In genomic region chr17:40122466-40122943, GRCh38 we compare ENCODE assay signal across 8 cellular contexts. TPM values are rescaled to one million over a fixed set of nuclear protein-coding genes. Genes with fewer than 3 reads are reported as not detected.
A peak's percentile ranks its signal among the peaks of the same experiment; 100 is the strongest.
DNase-seq lines count a peak whose midpoint lies in the region; ATAC-seq and TF ChIP-seq lines count a peak whose summit lies in the region.

No MANE protein-coding gene starts in this region.

- WGBS in heart right ventricle, 2 donors, result 1% methylated on average over 37 to 48 of the region's 52 CpGs
- WGBS in prostate gland, result 2% methylated on average over 30 of the region's 52 CpGs

- H3K9me3 ChIP-seq in heart right ventricle (no peaks in the 10 kb centered on the region), prostate gland (no peaks in the 10 kb centered on the region)

- intact Hi-C loops in heart right ventricle (cut with DNase I) (loop anchor here in 2 of 10 donors (2.0 kb wide), 3 partner anchors 14 to 44 kb away; no protein-coding TSS in a partner anchor), prostate gland (cut with DNase I) (loop anchor here (5.0 kb wide), 1 partner anchor 220 kb away; no protein-coding TSS in a partner anchor)

- H3K27me3 ChIP-seq in HL-60 (ENCODE audit: insufficient read depth, poor library complexity, severe bottlenecking) (no peaks in the 10 kb centered on the region), heart right ventricle (no peaks in the 10 kb centered on the region), prostate gland (replicated peaks; ENCODE audit: insufficient read depth) (no peaks in the 10 kb centered on the region)

- TF ChIP-seq CTCF in HL-60 (IDR thresholded peaks at IDR 0.05; ENCODE audit: insufficient read depth, low read length), result no peak
- peak in 4 of 9 donors; percentile 13 to 50 (median 32) for TF ChIP-seq CTCF in heart right ventricle (IDR thresholded peaks at IDR 0.05)
- TF ChIP-seq CTCF in prostate gland (IDR thresholded peaks at IDR 0.05), result peak in 1 of 4 experiments; percentile 2

- H3K36me3 ChIP-seq in heart right ventricle, result peaks cover 0 to 25% (median 12%) of the 10 kb centered on the region in 9 donors
- no peaks in the 10 kb centered on the region for H3K36me3 ChIP-seq in prostate gland

- peak; percentile 74 for DNase-seq in AG08396 (ENCODE audit: low spot score)
- peak in 1 of 2 experiments; percentile 32 for DNase-seq in HL-60 (ENCODE audit: low read depth in 1 of 2, low spot score in 1 of 2)
- DNase-seq in activated gamma-delta T cell (lab: John Stamatoyannopoulos, UW), result peak; percentile 29
- peak; percentile 52 to 66 for DNase-seq in heart right ventricle
- no peak for DNase-seq in prostate gland (ENCODE audit: low spot score)
- no peak for DNase-seq in superior temporal gyrus (ENCODE audit: extremely low spot score)

- TF ChIP-seq POLR2A in prostate gland (IDR thresholded peaks at IDR 0.05), result no peak

- H3K4me3 ChIP-seq in HL-60 (replicated peaks; ENCODE audit: insufficient read depth, low read length) (peak overlapping the region; percentile 88), heart right ventricle (peak overlapping the region; percentile 89 to 100 (median 100)), prostate gland (peak overlapping the region; percentile 100)

- ATAC-seq in GM18502 (IDR thresholded peaks at IDR 0.05; ENCODE audit: poor library complexity, unreplicated experiment), result peak; percentile 40
- peak; percentile 8 to 51 (median 30) for ATAC-seq in heart right ventricle
- no peak for ATAC-seq in GM18517 (IDR thresholded peaks at IDR 0.05; ENCODE audit: unreplicated experiment)

- peaks cover 5 to 39% (median 31%) of the 10 kb centered on the region in 9 donors for H3K4me1 ChIP-seq in heart right ventricle
- H3K4me1 ChIP-seq in prostate gland (replicated peaks), result no peaks in the 10 kb centered on the region

- H3K27ac ChIP-seq in HL-60 (replicated peaks) (peak overlapping the region; percentile 90), heart right ventricle (peak overlapping the region; percentile 92 to 99 (median 97)), prostate gland (peak overlapping the region; percentile 100)

RNA-seq across cellular contexts. Expression of gene MSL1, which starts 0.7 kb away (rescaled TPM):
- total RNA-seq in heart right ventricle, result 10 to 100 TPM; 26.3 to 57.4 (median 37.7) TPM
- 10 to 100 TPM; 45.5 to 65.0 TPM for polyA plus RNA-seq in heart right ventricle
- 100 to 1,000 TPM in 1 of 2 donors, 10 to 100 TPM in 1; 77.0 to 112 TPM for total RNA-seq in prostate gland

RNA-seq across cellular contexts. Expression of gene CASC3, which starts 17.8 kb away (rescaled TPM):
- total RNA-seq in heart right ventricle (10 to 100 TPM; 39.9 to 56.8 (median 43.7) TPM), prostate gland (10 to 100 TPM; 59.8 to 94.3 TPM)
- 10 to 100 TPM; 21.3 to 41.0 TPM for polyA plus RNA-seq in heart right ventricle

RNA-seq across cellular contexts. Expression of gene NR1D1, which starts 22.1 kb away (rescaled TPM):
- total RNA-seq in heart right ventricle, result 10 to 100 TPM in 7 of 10 donors, 1 to 10 TPM in 3; 5.5 to 41.3 (median 29.9) TPM
- 10 to 100 TPM in 1 of 2 donors, 1 to 10 TPM in 1; 7.1 to 24.4 TPM for polyA plus RNA-seq in heart right ventricle
- 10 to 100 TPM; 10.7 to 35.2 TPM for total RNA-seq in prostate gland

RNA-seq across cellular contexts. Expression of gene RAPGEFL1, which starts 54.8 kb away (rescaled TPM):
- total RNA-seq in heart right ventricle (1 to 10 TPM; 2.2 to 5.7 (median 3.2) TPM), prostate gland (10 to 100 TPM; 14.2 to 25.1 TPM)
- polyA plus RNA-seq in heart right ventricle, result 10 to 100 TPM in 1 of 2 donors, 1 to 10 TPM in 1; 2.9 to 21.9 TPM

RNA-seq across cellular contexts. Expression of gene THRA, which starts 59.7 kb away (rescaled TPM):
- total RNA-seq in heart right ventricle (100 to 1,000 TPM in 1 of 10 donors, 10 to 100 TPM in 9; 59.8 to 102 (median 69.7) TPM), prostate gland (10 to 100 TPM; 35.2 to 79.8 TPM)
- 10 to 100 TPM; 29.8 to 44.2 TPM for polyA plus RNA-seq in heart right ventricle

Comparison
In these comparisons a context has a peak if more than half of its experiments do, and no peak if none do; other contexts are left out.
1. DNase-seq: peak in AG08396 (single experiment), activated gamma-delta T cell (single experiment) and heart right ventricle (2 of 2); none in prostate gland (single experiment) and superior temporal gyrus (single experiment).
2. Peak in every context shown above with its lines, with median percentiles within 50 percentile points of each other: H3K27ac ChIP-seq and H3K4me3 ChIP-seq.